8 cellular contexts compared by ENCODE assay signal in the genomic region with DNA sequence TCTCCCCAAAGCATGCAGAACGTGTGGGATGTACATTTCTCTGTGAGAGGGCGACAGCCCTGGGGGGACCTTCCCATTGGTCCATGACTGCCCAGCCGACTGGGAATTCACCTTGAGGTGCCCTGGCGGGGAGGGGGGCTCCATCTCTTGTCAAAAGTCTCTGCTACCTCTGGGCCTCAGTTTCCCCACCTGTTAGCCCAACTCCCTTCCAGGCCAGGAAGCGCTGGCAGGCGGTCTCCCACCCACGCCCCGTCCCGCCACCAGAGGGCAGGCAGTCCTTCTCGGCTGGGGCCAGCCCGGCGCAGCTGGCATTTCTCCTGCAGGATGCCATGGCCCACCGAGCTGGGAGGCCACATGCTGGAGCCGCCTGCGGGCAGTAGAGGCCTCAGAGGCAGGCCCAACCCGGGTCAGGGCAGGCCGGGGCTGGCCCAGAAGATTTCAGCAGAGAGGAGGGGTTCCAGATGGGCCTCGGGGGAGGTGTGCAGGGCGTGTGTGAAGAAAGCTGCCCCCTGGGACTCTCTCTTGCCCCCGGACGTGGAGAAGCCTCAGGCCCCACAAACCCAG. TPM values are rescaled to one million over a fixed set of nuclear protein-coding genes. Genes with fewer than 3 reads are reported as not detected.
DNase-seq lines count a peak whose midpoint lies in the region; ATAC-seq and TF ChIP-seq lines count a peak whose summit lies in the region.

No MANE protein-coding gene starts in this region.

- H3K4me3 ChIP-seq in epithelial cell of proximal tubule (ENCODE audit: low read depth, low read length): no peak overlapping the region

- ATAC-seq in naive thymus-derived CD8-positive, alpha-beta T cell: no peak
- no peak for ATAC-seq in HG02938 (IDR thresholded peaks at IDR 0.05; ENCODE audit: unreplicated experiment)

- DNase-seq in NCI-H146 (lab: John Stamatoyannopoulos, UW) (peak; percentile 42), NCI-H146 treated with DMSO at 0.1 percent for 48 hours (lab: John Stamatoyannopoulos, UW; ENCODE audit: unreplicated experiment) (no peak), NCI-H460 (ENCODE audit: extremely low read depth, low read depth) (peak; percentile 66), epithelial cell of proximal tubule (ENCODE audit: low read depth) (no peak), GM19240 (ENCODE audit: insufficient read length, low spot score) (no peak)
- peak; percentile 88 for DNase-seq in activated CD8-positive, alpha-beta memory T cell treated with anti-CD3 and anti-CD28 coated beads, Interleukin-2, amount 50 U/mL, for 48 hours
- DNase-seq in naive thymus-derived CD8-positive, alpha-beta T cell: peak in 9 of 10 donors; percentile 43 to 82 (median 64)

- peak; percentile 86 for TF ChIP-seq CTCF in epithelial cell of proximal tubule (conservative IDR thresholded peaks at IDR 0.05; ENCODE audit: low read depth, low read length)

- POLR2A ChIA-PET in naive thymus-derived CD8-positive, alpha-beta T cell (lab: Charles Lee): interaction anchor here (0.8 to 12.7 kb wide), 9 partner anchors 8 to 97 kb away, joined by 3 to 344 read pairs (median 10); partner anchors contain the start of gene CD7

- H3K9me3 Mint-ChIP-seq in naive thymus-derived CD8-positive, alpha-beta T cell: no peaks in the 10 kb centered on the region

- no peaks in the 10 kb centered on the region for H3K27me3 Mint-ChIP-seq in naive thymus-derived CD8-positive, alpha-beta T cell

- peak overlapping the region; percentile 99 to 100 (median 100) for H3K27ac Mint-ChIP-seq in naive thymus-derived CD8-positive, alpha-beta T cell

- peaks cover 42 to 94% (median 85%) of the 10 kb centered on the region in 4 donors for H3K4me1 Mint-ChIP-seq in naive thymus-derived CD8-positive, alpha-beta T cell

- H3K4me3 Mint-ChIP-seq in naive thymus-derived CD8-positive, alpha-beta T cell: peak overlapping the region; percentile 24 to 98 (median 92)

- no peaks in the 10 kb centered on the region for H3K36me3 Mint-ChIP-seq in naive thymus-derived CD8-positive, alpha-beta T cell

RNA-seq across cellular contexts. Expression of gene CD7, which starts 16.6 kb away (rescaled TPM):
- total RNA-seq in NCI-H460 (2014; rRNA removed; shearing (Covaris generic)): 0.32 TPM in 1 of 2 replicates, not detected in the other
- polyA plus RNA-seq in NCI-H460 (2014; cell fraction: nucleus; rRNA removed): 0.72 and 0.98 TPM in 2 replicates
- total RNA-seq in epithelial cell of proximal tubule: not detected in 2 replicates
- total RNA-seq in naive thymus-derived CD8-positive, alpha-beta T cell: 10 to 100 TPM; 66.9 to 67.8 TPM
- polyA plus RNA-seq in naive thymus-derived CD8-positive, alpha-beta T cell: 100 to 1,000 TPM; 166 to 233 (median 205) TPM

RNA-seq across cellular contexts. Expression of gene CSNK1D, which starts 27.3 kb away (rescaled TPM):
- 26.6 and 31.6 TPM in 2 replicates for total RNA-seq in NCI-H460 (2014; rRNA removed; shearing (Covaris generic))
- 56.2 and 79.0 TPM in 2 replicates for polyA plus RNA-seq in NCI-H460 (2014; cell fraction: nucleus; rRNA removed)
- total RNA-seq in epithelial cell of proximal tubule: 32.0 and 54.1 TPM in 2 replicates
- 100 to 1,000 TPM; 184 to 201 TPM for total RNA-seq in naive thymus-derived CD8-positive, alpha-beta T cell
- polyA plus RNA-seq in naive thymus-derived CD8-positive, alpha-beta T cell: 10 to 100 TPM; 47.6 to 72.1 (median 48.6) TPM

RNA-seq across cellular contexts. Expression of gene SECTM1, which starts 32.8 kb away (rescaled TPM):
- 13.0 and 19.3 TPM in 2 replicates for total RNA-seq in NCI-H460 (2014; rRNA removed; shearing (Covaris generic))
- 14.4 and 23.8 TPM in 2 replicates for polyA plus RNA-seq in NCI-H460 (2014; cell fraction: nucleus; rRNA removed)
- total RNA-seq in epithelial cell of proximal tubule: 0.75 and 1.9 TPM in 2 replicates
- under 1 TPM in 1 of 2 experiments, not detected in 1; 0.18 TPM for total RNA-seq in naive thymus-derived CD8-positive, alpha-beta T cell
- polyA plus RNA-seq in naive thymus-derived CD8-positive, alpha-beta T cell: 1 to 10 TPM in 1 of 3 donors, not detected in 2; 1.2 TPM

RNA-seq across cellular contexts. Expression of gene TEX19, which starts 58.3 kb away (rescaled TPM):
- total RNA-seq in NCI-H460 (2014; rRNA removed; shearing (Covaris generic)): 0.20 and 0.57 TPM in 2 replicates
- 2.6 and 3.3 TPM in 2 replicates for polyA plus RNA-seq in NCI-H460 (2014; cell fraction: nucleus; rRNA removed)
- total RNA-seq in epithelial cell of proximal tubule: 0.07 TPM in 1 of 2 replicates, not detected in the other
- not detected for total RNA-seq in naive thymus-derived CD8-positive, alpha-beta T cell
- polyA plus RNA-seq in naive thymus-derived CD8-positive, alpha-beta T cell: not detected

Comparison
In these comparisons a context has a peak if more than half of its experiments do, and no peak if none do; other contexts are left out.
1. DNase-seq: peak in NCI-H146 (single experiment), NCI-H460 (single experiment), activated CD8-positive, alpha-beta memory T cell treated with anti-CD3 and anti-CD28 coated beads, Interleukin-2, amount 50 U/mL, for 48 hours (single experiment) and naive thymus-derived CD8-positive, alpha-beta T cell (9 of 10); none in NCI-H146 treated with DMSO at 0.1 percent for 48 hours (single experiment), epithelial cell of proximal tubule (single experiment) and GM19240 (single experiment).
2. RNA of gene CD7, which starts 16.6 kb away (total RNA-seq): 66.9 to 67.8 TPM in naive thymus-derived CD8-positive, alpha-beta T cell; 0.32 TPM in NCI-H460 and not detected in epithelial cell of proximal tubule; every median in the first group is over 10 times any median in the second.